1 cellular context compared by ENCODE assay signal in genomic region chr17:4109424-4109823, GRCh38.
TF ChIP-seq lines count a peak whose summit lies in the region.

No MANE protein-coding gene starts in this region.

TF ChIP-seq in HepG2, 621 proteins besides CTCF, POLR2A, EP300 and RAD21 (continued from another document):
- TF ChIP-seq, protein P1, sequence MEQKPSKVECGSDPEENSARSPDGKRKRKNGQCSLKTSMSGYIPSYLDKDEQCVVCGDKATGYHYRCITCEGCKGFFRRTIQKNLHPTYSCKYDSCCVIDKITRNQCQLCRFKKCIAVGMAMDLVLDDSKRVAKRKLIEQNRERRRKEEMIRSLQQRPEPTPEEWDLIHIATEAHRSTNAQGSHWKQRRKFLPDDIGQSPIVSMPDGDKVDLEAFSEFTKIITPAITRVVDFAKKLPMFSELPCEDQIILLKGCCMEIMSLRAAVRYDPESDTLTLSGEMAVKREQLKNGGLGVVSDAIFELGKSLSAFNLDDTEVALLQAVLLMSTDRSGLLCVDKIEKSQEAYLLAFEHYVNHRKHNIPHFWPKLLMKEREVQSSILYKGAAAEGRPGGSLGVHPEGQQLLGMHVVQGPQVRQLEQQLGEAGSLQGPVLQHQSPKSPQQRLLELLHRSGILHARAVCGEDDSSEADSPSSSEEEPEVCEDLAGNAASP (CRISPR knock-in tag; IDR thresholded peaks at IDR 0.05; ENCODE audit: borderline replicate concordance), result no peak
- TF ChIP-seq PCBP2 (optimal IDR thresholded peaks at IDR 0.05; ENCODE audit: low read depth, low read length, poor library complexity, severe bottlenecking) (no peak), ZIK1 (CRISPR knock-in tag; IDR thresholded peaks at IDR 0.05; ENCODE audit: borderline replicate concordance, low read depth) (no peak), ZSCAN29 (CRISPR knock-in tag; conservative IDR thresholded peaks at IDR 0.05) (no peak), FOXO4 (CRISPR knock-in tag; conservative IDR thresholded peaks at IDR 0.05) (no peak), ZBTB33 (CRISPR knock-in tag; IDR thresholded peaks at IDR 0.05) (no peak), ZNF563 (CRISPR knock-in tag; IDR thresholded peaks at IDR 0.05) (no peak), ISX (CRISPR knock-in tag; conservative IDR thresholded peaks at IDR 0.05) (no peak), CREB1 (IDR thresholded peaks at IDR 0.05) (no peak), CREB1 (CRISPR knock-in tag; IDR thresholded peaks at IDR 0.05) (no peak), MTF1 (CRISPR knock-in tag; IDR thresholded peaks at IDR 0.05) (no peak), HNF1B (CRISPR knock-in tag; IDR thresholded peaks at IDR 0.05) (no peak), KDM1A (CRISPR knock-in tag; IDR thresholded peaks at IDR 0.05) (no peak), ZNF17 (CRISPR knock-in tag; IDR thresholded peaks at IDR 0.05) (no peak), RBM39 (IDR thresholded peaks at IDR 0.05; ENCODE audit: low read depth, low read length, poor library complexity, severe bottlenecking) (no peak), HMGA1 (CRISPR knock-in tag; conservative IDR thresholded peaks at IDR 0.05) (no peak), HDAC2 (CRISPR knock-in tag; IDR thresholded peaks at IDR 0.05) (no peak)
- TF ChIP-seq, protein P2, sequence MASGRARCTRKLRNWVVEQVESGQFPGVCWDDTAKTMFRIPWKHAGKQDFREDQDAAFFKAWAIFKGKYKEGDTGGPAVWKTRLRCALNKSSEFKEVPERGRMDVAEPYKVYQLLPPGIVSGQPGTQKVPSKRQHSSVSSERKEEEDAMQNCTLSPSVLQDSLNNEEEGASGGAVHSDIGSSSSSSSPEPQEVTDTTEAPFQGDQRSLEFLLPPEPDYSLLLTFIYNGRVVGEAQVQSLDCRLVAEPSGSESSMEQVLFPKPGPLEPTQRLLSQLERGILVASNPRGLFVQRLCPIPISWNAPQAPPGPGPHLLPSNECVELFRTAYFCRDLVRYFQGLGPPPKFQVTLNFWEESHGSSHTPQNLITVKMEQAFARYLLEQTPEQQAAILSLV (CRISPR knock-in tag; IDR thresholded peaks at IDR 0.05; ENCODE audit: borderline replicate concordance), result no peak
- TF ChIP-seq, protein P3, sequence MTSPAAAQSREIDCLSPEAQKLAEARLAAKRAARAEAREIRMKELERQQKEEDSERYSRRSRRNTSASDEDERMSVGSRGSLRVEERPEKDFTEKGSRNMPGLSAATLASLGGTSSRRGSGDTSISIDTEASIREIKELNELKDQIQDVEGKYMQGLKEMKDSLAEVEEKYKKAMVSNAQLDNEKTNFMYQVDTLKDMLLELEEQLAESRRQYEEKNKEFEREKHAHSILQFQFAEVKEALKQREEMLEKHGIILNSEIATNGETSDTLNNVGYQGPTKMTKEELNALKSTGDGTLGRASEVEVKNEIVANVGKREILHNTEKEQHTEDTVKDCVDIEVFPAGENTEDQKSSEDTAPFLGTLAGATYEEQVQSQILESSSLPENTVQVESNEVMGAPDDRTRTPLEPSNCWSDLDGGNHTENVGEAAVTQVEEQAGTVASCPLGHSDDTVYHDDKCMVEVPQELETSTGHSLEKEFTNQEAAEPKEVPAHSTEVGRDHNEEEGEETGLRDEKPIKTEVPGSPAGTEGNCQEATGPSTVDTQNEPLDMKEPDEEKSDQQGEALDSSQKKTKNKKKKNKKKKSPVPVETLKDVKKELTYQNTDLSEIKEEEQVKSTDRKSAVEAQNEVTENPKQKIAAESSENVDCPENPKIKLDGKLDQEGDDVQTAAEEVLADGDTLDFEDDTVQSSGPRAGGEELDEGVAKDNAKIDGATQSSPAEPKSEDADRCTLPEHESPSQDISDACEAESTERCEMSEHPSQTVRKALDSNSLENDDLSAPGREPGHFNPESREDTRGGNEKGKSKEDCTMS (CRISPR knock-in tag; conservative IDR thresholded peaks at IDR 0.05), result no peak
